Comparison of ENCODE assay signal across 8 cellular contexts in the genomic region with DNA sequence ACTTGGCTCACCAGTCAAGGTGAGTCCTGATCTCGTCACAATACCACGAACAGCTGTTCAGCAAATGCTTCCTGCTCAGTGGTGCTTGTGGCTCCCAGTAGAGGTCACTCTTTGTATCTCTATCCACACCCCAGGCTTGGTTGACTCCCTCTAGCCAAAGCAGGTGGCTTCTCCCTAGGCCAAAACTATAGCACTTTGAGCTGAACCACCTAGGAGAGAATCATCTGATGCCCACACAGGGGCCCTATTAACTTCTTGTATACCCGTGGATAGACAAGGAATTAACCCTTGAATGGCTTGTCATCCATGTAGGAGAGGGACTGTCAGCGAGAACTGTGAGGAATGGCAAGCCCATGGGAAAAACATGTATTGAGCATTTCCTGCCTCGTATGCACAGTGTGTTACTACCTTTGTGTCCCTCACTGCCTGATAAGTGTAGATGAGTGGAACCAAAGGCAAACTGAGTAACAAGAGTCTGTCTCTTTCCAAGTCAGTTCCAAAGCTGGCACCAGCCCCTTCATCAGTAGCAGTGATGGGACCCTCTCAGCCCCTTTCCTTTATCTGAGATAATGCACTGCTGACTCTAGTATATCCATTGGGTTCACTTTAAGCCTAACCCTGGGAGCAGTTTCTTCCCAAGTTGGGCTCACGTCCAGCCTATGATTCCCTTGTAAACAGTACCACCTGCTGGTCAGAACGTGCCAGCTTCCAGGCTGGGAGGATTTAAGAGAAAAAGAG. TPM values are rescaled to one million over a fixed set of nuclear protein-coding genes. Genes with fewer than 3 reads are reported as not detected.
DNase-seq lines count a peak whose midpoint lies in the region; ATAC-seq and TF ChIP-seq lines count a peak whose summit lies in the region.

No MANE protein-coding gene starts in this region.

- no peaks in the 10 kb centered on the region for H3K27me3 ChIP-seq in left lung

- H3K27ac ChIP-seq in coronary artery (peak overlapping the region in 1 of 2 donors; percentile 36), left lung (peak overlapping the region in 1 of 2 donors; percentile 25)

- ATAC-seq in HG02981 (IDR thresholded peaks at IDR 0.05; ENCODE audit: unreplicated experiment) (peak; percentile 65), left lung (peak; percentile 92), HG03571 (IDR thresholded peaks at IDR 0.05; ENCODE audit: unreplicated experiment) (no peak)

- intact Hi-C loops in left lung (cut with DNase I): no loop called here

- H3K9me3 ChIP-seq in left lung: no peaks in the 10 kb centered on the region

- H3K4me3 ChIP-seq in coronary artery (no peak overlapping the region), left lung (no peak overlapping the region)

- TF ChIP-seq CTCF in coronary artery (IDR thresholded peaks at IDR 0.05): peak; percentile 64
- TF ChIP-seq CTCF in left lung (IDR thresholded peaks at IDR 0.05): peak; percentile 76 to 82

- DNase-seq in GF-D8 (lab: John Stamatoyannopoulos, UW) (peak; percentile 26), NCI-H345 (lab: John Stamatoyannopoulos, UW) (peak; percentile 83), coronary artery (ENCODE audit: low spot score) (peak; percentile 79), left lung (peak in 1 of 2 donors; percentile 61)
- peak; percentile 38 for DNase-seq in activated CD4-positive, alpha-beta T cell treated with anti-CD3 and anti-CD28 coated beads for 1 hour
- peak; percentile 17 to 23 for DNase-seq in stimulated activated CD4-positive, alpha-beta T cell treated with anti-CD3 and anti-CD28 coated beads, Interleukin-4, amount 100 ng/mL, for 48 hours (ENCODE audit: low read depth in 2 of 2)

- H3K4me1 ChIP-seq in left lung: peaks cover 7 to 31% of the 10 kb centered on the region in 2 donors

- H3K36me3 ChIP-seq in left lung: peaks cover 0 to 28% of the 10 kb centered on the region in 2 donors

RNA-seq across cellular contexts. Expression of a gene that starts 42.5 kb away (rescaled TPM):
- 10 to 100 TPM; 59.0 to 61.6 TPM for total RNA-seq in left lung
